In the genomic region with DNA sequence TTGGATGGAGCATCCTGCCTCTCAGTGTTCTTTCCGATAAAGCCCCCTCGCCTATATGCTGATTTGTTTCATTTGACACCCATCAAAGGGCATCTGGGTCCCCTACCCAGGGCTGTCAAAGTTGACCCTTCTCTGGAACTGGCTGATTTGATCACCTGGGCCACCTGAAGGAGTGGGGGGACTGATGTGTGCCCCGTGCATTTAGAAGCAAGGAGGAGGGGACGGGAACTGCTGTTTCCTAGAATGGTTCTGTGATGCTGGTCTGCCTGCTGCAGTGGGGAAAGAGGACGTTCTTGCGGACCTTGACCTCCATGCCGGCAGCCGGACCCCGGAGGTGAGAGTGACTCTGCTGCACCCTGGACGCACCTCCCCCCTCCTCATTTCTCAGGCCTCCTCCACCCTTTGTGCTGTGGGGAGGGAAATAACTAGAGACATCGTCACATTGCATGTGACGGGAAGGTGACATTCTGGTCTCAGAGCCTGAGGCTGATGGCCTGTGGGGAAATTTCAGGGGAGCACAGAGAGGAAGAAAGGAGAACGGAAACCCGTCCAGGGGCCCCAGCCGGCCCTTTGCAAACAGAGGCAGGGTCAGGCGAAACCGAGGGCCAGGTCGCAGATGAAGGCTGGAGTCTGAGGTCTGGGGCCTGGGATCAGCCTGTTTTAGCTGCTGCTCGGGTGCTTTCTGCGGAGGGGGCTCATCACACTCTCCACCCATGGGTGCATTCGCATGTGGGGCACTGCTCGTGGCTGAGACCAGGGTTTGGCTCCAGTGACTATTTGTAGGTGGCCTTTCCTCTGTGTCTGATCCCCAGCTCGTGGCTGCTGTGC, we compare ENCODE assay signal across 10 cellular contexts. TPM values are rescaled to one million over a fixed set of nuclear protein-coding genes. Genes with fewer than 3 reads are reported as not detected.
A peak's percentile ranks its signal among the peaks of the same experiment; 100 is the strongest.
DNase-seq lines count a peak whose midpoint lies in the region; ATAC-seq, FAIRE-seq and TF ChIP-seq lines count a peak whose summit lies in the region.
"Had no signal": no experiment of that assay in that cellular context is flagged by ENCODE, and none has a peak within 500 bp of the region (broad histone marks: within the 10 kb centered on the region; RNA-seq: fewer than 3 reads in every experiment).

No MANE protein-coding gene starts in this region.

- peaks cover 22% of the 10 kb centered on the region for H3K9me3 Mint-ChIP-seq in WTC11

- H3K27me3 ChIP-seq in keratinocyte (ENCODE audit: control insufficient read depth, extremely low read depth, insufficient read depth, low read length), result no peaks in the 10 kb centered on the region
- H3K27me3 ChIP-seq: SJCRH30 had no signal

- POLR2A ChIA-PET in WTC11 (lab: Charles Lee), result no interaction called here

- peaks cover 2% of the 10 kb centered on the region; the same call in 1 of the 2 replicates for H3K27me3 Mint-ChIP-seq in WTC11 (ENCODE audit: low read depth)

- no peaks in the 10 kb centered on the region for H3K36me3 Mint-ChIP-seq in WTC11

- H3K4me3 ChIP-seq in keratinocyte (ENCODE audit: control insufficient read depth in 2 of 3, extremely low read depth in 1 of 3, insufficient read depth in 2 of 3, low read depth in 1 of 3, low read length in 3 of 3), result no peak overlapping the region
- H3K4me3 ChIP-seq: SJCRH30 had no signal

- peak overlapping the region; percentile 61 for H3K4me2 ChIP-seq in keratinocyte (ENCODE audit: control insufficient read depth, extremely low read depth, insufficient read depth, low read depth, low read length)

- no peaks in the 10 kb centered on the region for H3K9me3 ChIP-seq in keratinocyte (ENCODE audit: control insufficient read depth, low read depth, low read length)

- DNase-seq in GM20000 (ENCODE audit: low spot score) (peak; percentile 34), WTC11 (ENCODE audit: low spot score) (peak; percentile 11), keratinocyte (ENCODE audit: low read depth, low spot score) (no peak), sciatic nerve (ENCODE audit: low spot score) (peak; percentile 49), COLO668 (lab: John Stamatoyannopoulos, UW; ENCODE audit: unreplicated experiment) (no peak)

- CTCF ChIA-PET in WTC11 (lab: Charles Lee), result no interaction called here

- no peaks in the 10 kb centered on the region for H3K36me3 ChIP-seq in keratinocyte (ENCODE audit: control insufficient read depth in 2 of 2, extremely low read depth in 1 of 2, insufficient read depth in 2 of 2, low read length in 2 of 2)
- H3K36me3 ChIP-seq: SJCRH30 had no signal

- H3K27ac Mint-ChIP-seq in WTC11, result no peak overlapping the region

- H2AFZ ChIP-seq in keratinocyte (ENCODE audit: control insufficient read depth, low read length), result no peak overlapping the region

- dilution Hi-C loops in keratinocyte (cut with MboI; ENCODE audit: extremely low pct_ligation_motif_present, low sequenced_read_pairs), result no loop called here

- ATAC-seq in WTC11 (no peak), sciatic nerve (no peak), GM19452 (IDR thresholded peaks at IDR 0.05; ENCODE audit: unreplicated experiment) (no peak), GM18511 (IDR thresholded peaks at IDR 0.05; ENCODE audit: unreplicated experiment) (no peak), HG03378 (IDR thresholded peaks at IDR 0.05; ENCODE audit: unreplicated experiment) (no peak)

- no peaks in the 10 kb centered on the region for H3K79me2 ChIP-seq in keratinocyte (ENCODE audit: control insufficient read depth, insufficient read depth, low read length)

- H3K4me1 Mint-ChIP-seq in WTC11, result peaks cover 20% of the 10 kb centered on the region

- H3K4me1 ChIP-seq in keratinocyte (ENCODE audit: control insufficient read depth, extremely low read depth, insufficient read depth, low read length), result peaks cover 55% of the 10 kb centered on the region

- no peaks in the 10 kb centered on the region for H3K9me1 ChIP-seq in keratinocyte (ENCODE audit: control insufficient read depth, extremely low read depth, insufficient read depth, low read length)

- no peaks in the 10 kb centered on the region for H4K20me1 ChIP-seq in keratinocyte (ENCODE audit: control insufficient read depth, extremely low read depth, insufficient read depth, low read length)

- intact Hi-C loops in sciatic nerve (cut with DNase I), result no loop called here

- TF ChIP-seq CTCF in GM20000 (IDR thresholded peaks at IDR 0.05; ENCODE audit: extremely low read depth, missing control alignments) (no peak), WTC11 (IDR thresholded peaks at IDR 0.05) (no peak), keratinocyte (optimal IDR thresholded peaks at IDR 0.05 in 1 of 3, IDR thresholded peaks at IDR 0.05 in 1 of 3, conservative IDR thresholded peaks at IDR 0.05 in 1 of 3; ENCODE audit: extremely low read depth in 1 of 3, insufficient read depth in 2 of 3, low read length in 3 of 3) (no peak)

- FAIRE-seq in keratinocyte (lab: Jason Lieb, UNC), result no peak

- H3K27ac ChIP-seq in keratinocyte (ENCODE audit: control insufficient read depth, insufficient read depth, low read length), result peak overlapping the region; percentile 61
- H3K27ac ChIP-seq: SJCRH30 had no signal

- H3K9ac ChIP-seq in keratinocyte (ENCODE audit: control insufficient read depth, extremely low read depth, insufficient read depth, low read length), result peak overlapping the region; percentile 25

- H3K4me3 Mint-ChIP-seq in WTC11, result no peak overlapping the region

TF ChIP-seq in WTC11, 78 proteins besides CTCF, POLR2A, EP300 and RAD21:
- no peak for TF ChIP-seq NR1H2 (CRISPR knock-in tag; IDR thresholded peaks at IDR 0.05)
- TF ChIP-seq SOX15 (CRISPR knock-in tag; IDR thresholded peaks at IDR 0.05), result no peak
- TF ChIP-seq, protein P1, sequence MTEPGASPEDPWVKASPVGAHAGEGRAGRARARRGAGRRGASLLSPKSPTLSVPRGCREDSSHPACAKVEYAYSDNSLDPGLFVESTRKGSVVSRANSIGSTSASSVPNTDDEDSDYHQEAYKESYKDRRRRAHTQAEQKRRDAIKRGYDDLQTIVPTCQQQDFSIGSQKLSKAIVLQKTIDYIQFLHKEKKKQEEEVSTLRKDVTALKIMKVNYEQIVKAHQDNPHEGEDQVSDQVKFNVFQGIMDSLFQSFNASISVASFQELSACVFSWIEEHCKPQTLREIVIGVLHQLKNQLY (CRISPR knock-in tag; IDR thresholded peaks at IDR 0.05), result no peak
- TF ChIP-seq, protein P2, sequence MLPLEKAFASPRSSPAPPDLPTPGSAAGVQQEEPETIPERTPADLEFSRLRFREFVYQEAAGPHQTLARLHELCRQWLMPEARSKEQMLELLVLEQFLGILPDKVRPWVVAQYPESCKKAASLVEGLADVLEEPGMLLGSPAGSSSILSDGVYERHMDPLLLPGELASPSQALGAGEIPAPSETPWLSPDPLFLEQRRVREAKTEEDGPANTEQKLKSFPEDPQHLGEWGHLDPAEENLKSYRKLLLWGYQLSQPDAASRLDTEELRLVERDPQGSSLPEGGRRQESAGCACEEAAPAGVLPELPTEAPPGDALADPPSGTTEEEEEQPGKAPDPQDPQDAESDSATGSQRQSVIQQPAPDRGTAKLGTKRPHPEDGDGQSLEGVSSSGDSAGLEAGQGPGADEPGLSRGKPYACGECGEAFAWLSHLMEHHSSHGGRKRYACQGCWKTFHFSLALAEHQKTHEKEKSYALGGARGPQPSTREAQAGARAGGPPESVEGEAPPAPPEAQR (CRISPR knock-in tag; IDR thresholded peaks at IDR 0.05), result no peak
- no peak for TF ChIP-seq NR3C1 (CRISPR knock-in tag; conservative IDR thresholded peaks at IDR 0.05; ENCODE audit: low read depth)
- no peak for TF ChIP-seq EMX1 (CRISPR knock-in tag; IDR thresholded peaks at IDR 0.05)

RNA-seq across cellular contexts. Expression of a gene that starts 25.7 kb away (rescaled TPM):
- total RNA-seq in WTC11 (2021) (not detected in 3 replicates), sciatic nerve (not detected)
- not detected in 3 replicates for polyA plus RNA-seq in keratinocyte
- not detected for polyA plus RNA-seq in keratinocyte (2011; ENCODE audit: low read depth)
- not detected in 2 replicates for polyA plus RNA-seq in keratinocyte (2011; cell fraction: cytosol; rRNA removed)
- polyA plus RNA-seq in keratinocyte (2011; cell fraction: nucleus; rRNA removed), result not detected in 2 replicates
- polyA plus RNA-seq in keratinocyte (2012; ENCODE audit: low replicate concordance), result not detected in 2 replicates
- not detected in 3 replicates for polyA minus RNA-seq in keratinocyte
- polyA minus RNA-seq in keratinocyte (2011; cell fraction: cytosol; rRNA and poly(A)+ RNA removed), result not detected
- not detected in 2 replicates for polyA minus RNA-seq in keratinocyte (2011; cell fraction: nucleus; rRNA and poly(A)+ RNA removed)
- total RNA-seq: mononuclear cell, SJCRH30 had no signal

Comparison
In these comparisons a context has a peak if more than half of its experiments do, and no peak if none do; other contexts are left out.
1. DNase-seq: peak in GM20000 (single experiment), WTC11 (single experiment) and sciatic nerve (single experiment); none in keratinocyte (single experiment) and COLO668 (single experiment).